Comparison of ENCODE assay signal across 12 cellular contexts in genomic region chr5:14713476-14714384, GRCh38. TPM values are rescaled to one million over a fixed set of nuclear protein-coding genes. Genes with fewer than 3 reads are reported as not detected.
DNase-seq lines count a peak whose midpoint lies in the region; ATAC-seq and TF ChIP-seq lines count a peak whose summit lies in the region.
"Had no signal": no experiment of that assay in that cellular context is flagged by ENCODE, and none has a peak within 500 bp of the region (broad histone marks: within the 10 kb centered on the region; RNA-seq: fewer than 3 reads in every experiment).

No MANE protein-coding gene starts in this region.

- no peak overlapping the region for H3K27ac ChIP-seq in CD8-positive, alpha-beta memory T cell (ENCODE audit: low read depth, low read length)
- H3K27ac ChIP-seq in mesenchymal stem cell (ENCODE audit: low read length, poor library complexity, severe bottlenecking) (no peak overlapping the region), caudate nucleus (ENCODE audit: low read depth, low read length) (no peak overlapping the region), foreskin keratinocyte (no peak overlapping the region)
- H3K27ac ChIP-seq: breast epithelium, gastroesophageal sphincter, PC-9 had no signal

- no peak overlapping the region for H2AFZ ChIP-seq in mesenchymal stem cell (ENCODE audit: low read depth, low read length)
- H2AFZ ChIP-seq: PC-9 had no signal

- no peak for TF ChIP-seq POLR2A in erythroblast (IDR thresholded peaks at IDR 0.05; ENCODE audit: low read length)

- POLR2A ChIA-PET in CD8-positive, alpha-beta memory T cell (lab: Charles Lee) = no interaction called here

- H2BK120ac ChIP-seq in mesenchymal stem cell (ENCODE audit: low read depth, low read length) = no peak overlapping the region

- TF ChIP-seq CTCF in foreskin keratinocyte (conservative IDR thresholded peaks at IDR 0.05) = no peak

- H3K27ac Mint-ChIP-seq in CD8-positive, alpha-beta memory T cell = peak overlapping the region in 6 of 8 donors; percentile 29 to 76 (median 54)
- H3K27ac Mint-ChIP-seq in activated naive CD8-positive, alpha-beta T cell = peak overlapping the region; percentile 66

- 97% methylated on average over 23 of the region's 23 CpGs for WGBS in mesenchymal stem cell

- H3K14ac ChIP-seq in mesenchymal stem cell (ENCODE audit: low read length in 2 of 2) = no peak overlapping the region

- H3K27me3 Mint-ChIP-seq in CD8-positive, alpha-beta memory T cell = no peaks in the 10 kb centered on the region
- H3K27me3 Mint-ChIP-seq in activated naive CD8-positive, alpha-beta T cell = no peaks in the 10 kb centered on the region

- H3K4me2 ChIP-seq in mesenchymal stem cell (ENCODE audit: low read length, poor library complexity, severe bottlenecking) = no peak overlapping the region
- H3K4me2 ChIP-seq: PC-9 had no signal

- no peak overlapping the region for H3K4me3 ChIP-seq in CD8-positive, alpha-beta memory T cell (ENCODE audit: low read length)
- no peak overlapping the region for H3K4me3 ChIP-seq in mesenchymal stem cell (ENCODE audit: insufficient read depth in 1 of 2, low read depth in 1 of 2, low read length in 2 of 2)
- H3K4me3 ChIP-seq: breast epithelium, gastroesophageal sphincter, PC-9, tibial artery had no signal

- H2AK5ac ChIP-seq in mesenchymal stem cell (ENCODE audit: low read length, severe bottlenecking) = no peak overlapping the region

- no peak overlapping the region for H3K23ac ChIP-seq in mesenchymal stem cell (ENCODE audit: low read length in 2 of 2)

- no peak overlapping the region for H3K18ac ChIP-seq in mesenchymal stem cell (ENCODE audit: low read depth in 1 of 2, low read length in 2 of 2)

- H3K36me3 ChIP-seq in CD8-positive, alpha-beta memory T cell (ENCODE audit: insufficient read depth, low read length) = peaks cover 45% of the 10 kb centered on the region
- H3K36me3 ChIP-seq in mesenchymal stem cell (ENCODE audit: control insufficient read depth in 1 of 2, insufficient read depth in 2 of 2, low read depth in 1 of 2, low read length in 2 of 2) = peaks cover 55 to 84% of the 10 kb centered on the region in 2 experiments

- H3K36me3 Mint-ChIP-seq in CD8-positive, alpha-beta memory T cell = peaks cover 3 to 88% (median 24%) of the 10 kb centered on the region in 3 donors
- H3K36me3 Mint-ChIP-seq in activated naive CD8-positive, alpha-beta T cell = peaks cover 11% of the 10 kb centered on the region

- H3K9me3 Mint-ChIP-seq in CD8-positive, alpha-beta memory T cell = no peaks in the 10 kb centered on the region
- H3K9me3 Mint-ChIP-seq in activated naive CD8-positive, alpha-beta T cell (ENCODE audit: low read depth) = no peaks in the 10 kb centered on the region

- peaks cover 9% of the 10 kb centered on the region for H3K79me1 ChIP-seq in mesenchymal stem cell (replicated peaks; ENCODE audit: low read length, poor library complexity, severe bottlenecking)

- peaks cover 9% of the 10 kb centered on the region for H3K4me1 ChIP-seq in CD8-positive, alpha-beta memory T cell (ENCODE audit: insufficient read depth, low read length)
- H3K4me1 ChIP-seq in mesenchymal stem cell (ENCODE audit: control insufficient read depth, insufficient read depth, low read depth, low read length) = peaks cover 5% of the 10 kb centered on the region
- H3K4me1 ChIP-seq in foreskin keratinocyte = no peaks in the 10 kb centered on the region
- H3K4me1 ChIP-seq: breast epithelium, gastroesophageal sphincter, tibial artery had no signal

- peak overlapping the region; percentile 10 for H4K8ac ChIP-seq in mesenchymal stem cell (ENCODE audit: low read length)

- H3K9me3 ChIP-seq in CD8-positive, alpha-beta memory T cell (ENCODE audit: low read length) = no peaks in the 10 kb centered on the region
- no peaks in the 10 kb centered on the region for H3K9me3 ChIP-seq in mesenchymal stem cell (ENCODE audit: control insufficient read depth, low read length)
- H3K9me3 ChIP-seq: breast epithelium, gastroesophageal sphincter, tibial artery had no signal

- DNase-seq in CD1c-positive myeloid dendritic cell (ENCODE audit: extremely low spot score) (peak; percentile 23), mesenchymal stem cell (no peak), caudate nucleus (lab: John Stamatoyannopoulos, UW) (no peak), foreskin keratinocyte (no peak), erythroblast (lab: John Stamatoyannopoulos, UW) (no peak)
- no peak for DNase-seq in CD8-positive, alpha-beta memory T cell
- DNase-seq: activated effector memory CD4-positive, alpha-beta T cell treated with Interleukin-2 at 50 U/mL for 16 hours; tibial artery had no signal

- H2BK15ac ChIP-seq in mesenchymal stem cell (ENCODE audit: low read depth, poor library complexity, severe bottlenecking) = no peak overlapping the region

- no peak overlapping the region for H2BK12ac ChIP-seq in mesenchymal stem cell (ENCODE audit: low read length in 2 of 2)

- peaks cover 19 to 30% (median 20%) of the 10 kb centered on the region in 3 donors for H3K4me1 Mint-ChIP-seq in CD8-positive, alpha-beta memory T cell
- H3K4me1 Mint-ChIP-seq in activated naive CD8-positive, alpha-beta T cell (ENCODE audit: low read depth) = peaks cover 31% of the 10 kb centered on the region

- no peak overlapping the region for H2BK5ac ChIP-seq in mesenchymal stem cell (ENCODE audit: low read depth, low read length, poor library complexity, severe bottlenecking)

- H4K91ac ChIP-seq in mesenchymal stem cell (ENCODE audit: low read length) = peak overlapping the region; percentile 56

- H3K9ac ChIP-seq in mesenchymal stem cell (ENCODE audit: low read length) = no peak overlapping the region

- no peak for ATAC-seq in foreskin keratinocyte
- ATAC-seq: gastroesophageal sphincter had no signal

- no peak overlapping the region for H3K4me3 Mint-ChIP-seq in CD8-positive, alpha-beta memory T cell
- no peak overlapping the region for H3K4me3 Mint-ChIP-seq in activated naive CD8-positive, alpha-beta T cell

- no peaks in the 10 kb centered on the region for H3K27me3 ChIP-seq in CD8-positive, alpha-beta memory T cell (ENCODE audit: insufficient read depth, low read length, poor library complexity, severe bottlenecking)
- H3K27me3 ChIP-seq in mesenchymal stem cell (ENCODE audit: control insufficient read depth in 1 of 2, insufficient read depth in 1 of 2, low read length in 2 of 2) = no peaks in the 10 kb centered on the region
- H3K27me3 ChIP-seq in foreskin keratinocyte = no peaks in the 10 kb centered on the region
- H3K27me3 ChIP-seq: breast epithelium, gastroesophageal sphincter, tibial artery had no signal

- H3K4ac ChIP-seq in mesenchymal stem cell (ENCODE audit: low read depth in 1 of 2, low read length in 2 of 2) = no peak overlapping the region

- CTCF ChIA-PET in CD8-positive, alpha-beta memory T cell (lab: Charles Lee) = interaction anchor here (0.9 kb wide), 2 partner anchors 10 to 47 kb away, joined by 3 read pairs; no protein-coding TSS in a partner anchor

RNA-seq across cellular contexts. Expression of gene OTULIN, which starts 49.2 kb away (rescaled TPM):
- total RNA-seq in CD8-positive, alpha-beta memory T cell = 10 to 100 TPM; 86.2 to 87.6 TPM
- 28.1 TPM for polyA plus RNA-seq in CD8-positive, alpha-beta memory T cell
- 6.4 TPM for polyA plus RNA-seq in mesenchymal stem cell (2013, experiment 1 of 2)
- 6.7 TPM for polyA plus RNA-seq in mesenchymal stem cell (2013, experiment 2 of 2)
- 25.2 and 26.2 TPM in 2 replicates for total RNA-seq in foreskin keratinocyte
- 9.0 and 11.4 TPM in 2 replicates for polyA plus RNA-seq in foreskin keratinocyte
